ENCODE assay signal across 18 cellular contexts in the genomic region with DNA sequence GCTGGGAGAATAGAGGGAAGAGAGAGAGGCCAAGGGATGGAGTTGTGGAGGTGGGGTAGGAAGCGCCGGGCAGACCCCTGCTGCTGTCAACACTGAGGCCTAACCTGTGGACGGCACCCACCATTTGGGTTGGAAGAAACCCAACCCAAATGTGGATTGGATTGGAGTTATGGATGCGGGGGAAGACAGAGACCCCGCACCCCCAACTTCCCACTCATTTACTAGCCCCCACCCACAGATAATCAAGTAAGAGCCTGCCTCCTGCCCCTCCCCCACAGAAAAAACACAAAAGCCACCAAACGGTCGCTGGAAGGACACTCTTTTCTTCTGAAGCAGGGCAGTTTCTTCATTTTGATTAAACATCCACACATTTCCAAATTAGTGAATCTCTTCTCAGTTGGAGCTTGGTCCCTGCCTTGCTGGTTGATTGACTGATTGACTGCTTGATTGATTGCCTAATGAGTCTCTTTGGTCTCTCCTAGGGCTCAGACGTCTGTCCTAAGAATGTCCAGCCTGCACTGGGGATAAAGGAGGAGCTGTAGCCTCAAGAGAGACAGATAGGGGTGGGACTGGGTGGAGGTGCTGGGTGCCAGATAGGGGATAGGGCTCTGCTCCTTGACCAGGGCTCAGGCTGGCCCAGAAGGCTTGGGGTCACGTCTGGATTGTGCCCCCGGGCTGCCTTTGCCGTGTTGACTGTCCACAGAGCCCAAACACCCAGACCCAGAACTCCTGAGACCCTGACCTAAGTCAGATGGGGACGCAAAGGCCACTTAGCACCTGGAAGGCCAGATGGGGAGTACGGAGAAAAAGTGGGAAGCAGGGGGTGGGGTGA.
DNase-seq lines count a peak whose midpoint lies in the region; ATAC-seq and TF ChIP-seq lines count a peak whose summit lies in the region.
"Had no signal": no experiment of that assay in that cellular context is flagged by ENCODE, and none has a peak within 500 bp of the region (broad histone marks: within the 10 kb centered on the region; RNA-seq: fewer than 3 reads in every experiment).

No MANE protein-coding gene starts in this region.

- DNase-seq in activated naive CD8-positive, alpha-beta T cell treated with anti-CD3 and anti-CD28 coated beads for 36 hours: no peak
- DNase-seq in WERI-Rb-1 (peak; percentile 77), mesendoderm (no peak), suprapubic skin (ENCODE audit: low spot score in 2 of 2) (no peak), spleen (no peak)
- DNase-seq in stimulated activated CD8-positive, alpha-beta memory T cell treated with anti-CD3 and anti-CD28 coated beads, Interleukin-4, amount 100 ng/mL, for 48 hours: no peak
- DNase-seq: activated CD4-positive, alpha-beta T cell treated with anti-CD3 and anti-CD28 coated beads, Interleukin-2, amount 10 ng/mL, durations not matched to agents 7 days and 5 days; activated effector memory CD4-positive, alpha-beta T cell treated with anti-CD3 and anti-CD28 coated beads, Interleukin-2, amount 50 U/mL, for 16 hours; DMS79; NCI-H1436 treated with DMSO at 0.1 percent for 48 hours; NCI-H524 treated with DMSO at 0.1 percent for 48 hours; nucleus accumbens; stimulated activated naive CD4-positive, alpha-beta T cell had no signal

- H3K4me2 ChIP-seq in mesendoderm (ENCODE audit: low read length): peak overlapping the region; percentile 75

- H3K36me3 Mint-ChIP-seq in activated naive CD8-positive, alpha-beta T cell: no peaks in the 10 kb centered on the region
- H3K36me3 Mint-ChIP-seq in activated naive CD8-positive, alpha-beta T cell treated with anti-CD3 and anti-CD28 coated beads for 36 hours: no peaks in the 10 kb centered on the region

- no peak overlapping the region for H3K27ac Mint-ChIP-seq in activated naive CD8-positive, alpha-beta T cell
- H3K27ac Mint-ChIP-seq in activated naive CD8-positive, alpha-beta T cell treated with anti-CD3 and anti-CD28 coated beads for 36 hours: no peak overlapping the region
- H3K27ac Mint-ChIP-seq: activated CD4-positive, alpha-beta T cell treated with anti-CD3 and anti-CD28 coated beads, Interleukin-2, amount 10 ng/mL, durations not matched to agents 7 days and 5 days had no signal

- no peak for TF ChIP-seq CTCF in WERI-Rb-1 (IDR thresholded peaks at IDR 0.05; ENCODE audit: low read depth, low read length)
- no peak for TF ChIP-seq CTCF in suprapubic skin (IDR thresholded peaks at IDR 0.05)
- no peak for TF ChIP-seq CTCF in spleen (IDR thresholded peaks at IDR 0.05 in 8 of 11, conservative IDR thresholded peaks at IDR 0.05 in 3 of 11)

- peak overlapping the region; percentile 18 for H3K4me3 Mint-ChIP-seq in activated naive CD8-positive, alpha-beta T cell
- no peak overlapping the region for H3K4me3 Mint-ChIP-seq in activated naive CD8-positive, alpha-beta T cell treated with anti-CD3 and anti-CD28 coated beads for 36 hours
- H3K4me3 Mint-ChIP-seq: activated CD4-positive, alpha-beta T cell treated with anti-CD3 and anti-CD28 coated beads, Interleukin-2, amount 10 ng/mL, durations not matched to agents 7 days and 5 days had no signal

- H3K4ac ChIP-seq in mesendoderm (ENCODE audit: low read depth, low read length): peak overlapping the region; percentile 22

- H2BK15ac ChIP-seq in mesendoderm (replicated peaks; ENCODE audit: low read depth): no peak overlapping the region

- peak overlapping the region; percentile 81 for H3K56ac ChIP-seq in mesendoderm (ENCODE audit: low read length)

- peak overlapping the region; percentile 77 for H3K27ac ChIP-seq in WERI-Rb-1
- H3K27ac ChIP-seq in mesendoderm (ENCODE audit: low read depth, low read length): no peak overlapping the region
- no peak overlapping the region for H3K27ac ChIP-seq in suprapubic skin
- no peak overlapping the region for H3K27ac ChIP-seq in spleen
- H3K27ac ChIP-seq: 22Rv1, adrenal gland, gastrocnemius medialis had no signal

- H2BK5ac ChIP-seq in mesendoderm (ENCODE audit: low read length): no peak overlapping the region

- no peaks in the 10 kb centered on the region for H3K79me2 ChIP-seq in mesendoderm (ENCODE audit: control insufficient read depth, insufficient read depth, low read length)

- H3K9me3 ChIP-seq in WERI-Rb-1 (ENCODE audit: severe bottlenecking): no peaks in the 10 kb centered on the region
- H3K9me3 ChIP-seq in suprapubic skin: no peaks in the 10 kb centered on the region
- no peaks in the 10 kb centered on the region for H3K9me3 ChIP-seq in spleen
- H3K9me3 ChIP-seq: adrenal gland, gastrocnemius medialis had no signal

- no peak overlapping the region for H2AK5ac ChIP-seq in mesendoderm (ENCODE audit: low read length)

- H3K18ac ChIP-seq in mesendoderm (ENCODE audit: low read length): peak overlapping the region; percentile 8

- H3K9me3 Mint-ChIP-seq in activated naive CD8-positive, alpha-beta T cell (ENCODE audit: low read depth): no peaks in the 10 kb centered on the region
- H3K9me3 Mint-ChIP-seq in activated naive CD8-positive, alpha-beta T cell treated with anti-CD3 and anti-CD28 coated beads for 36 hours: no peaks in the 10 kb centered on the region
- H3K9me3 Mint-ChIP-seq: activated CD4-positive, alpha-beta T cell treated with anti-CD3 and anti-CD28 coated beads, Interleukin-2, amount 10 ng/mL, durations not matched to agents 7 days and 5 days had no signal

- TF ChIP-seq EP300 in suprapubic skin (IDR thresholded peaks at IDR 0.05): no peak

- H2BK120ac ChIP-seq in mesendoderm (ENCODE audit: low read depth, low read length): no peak overlapping the region

- no peak for ATAC-seq in HG03025 (IDR thresholded peaks at IDR 0.05; ENCODE audit: low FRiP score, unreplicated experiment)

- TF ChIP-seq POLR2A in suprapubic skin (IDR thresholded peaks at IDR 0.05) (no peak), spleen (IDR thresholded peaks at IDR 0.05) (no peak)

- H3K4me1 ChIP-seq in mesendoderm (ENCODE audit: control insufficient read depth, low read depth, low read length) (peaks cover 17% of the 10 kb centered on the region), suprapubic skin (peaks cover 15% of the 10 kb centered on the region), spleen (peaks cover 0 to 20% (median 12%) of the 10 kb centered on the region in 6 donors)
- H3K4me1 ChIP-seq: gastrocnemius medialis had no signal

- H3K23ac ChIP-seq in mesendoderm (ENCODE audit: low read length): no peak overlapping the region

- no peak overlapping the region for H4K5ac ChIP-seq in mesendoderm (ENCODE audit: low read length)

- H3K4me1 Mint-ChIP-seq in activated naive CD8-positive, alpha-beta T cell (ENCODE audit: low read depth): peaks cover 6% of the 10 kb centered on the region
- H3K4me1 Mint-ChIP-seq in activated naive CD8-positive, alpha-beta T cell treated with anti-CD3 and anti-CD28 coated beads for 36 hours: peaks cover 6% of the 10 kb centered on the region

- peak overlapping the region; percentile 61 for H3K9ac ChIP-seq in mesendoderm (ENCODE audit: low read length)

- WGBS in mesendoderm (ENCODE audit: extremely low coverage, insufficient coverage, low lambda C conversion rate): no CpG with 5 or more reads among the region's 13 CpGs
- 80% methylated on average over 13 of the region's 13 CpGs for WGBS in suprapubic skin
- 63 to 70% (median 64%) methylated on average over 13 of the region's 13 CpGs for WGBS in spleen, 5 donors

- H3K27me3 ChIP-seq in WERI-Rb-1 (ENCODE audit: insufficient read depth, low read depth, severe bottlenecking) (no peaks in the 10 kb centered on the region), mesendoderm (ENCODE audit: insufficient read depth, low read length, poor library complexity) (peaks cover 2% of the 10 kb centered on the region), suprapubic skin (peaks cover 45% of the 10 kb centered on the region), spleen (replicated peaks in 1 of 7) (peaks cover 0 to 67% (median 41%) of the 10 kb centered on the region in 7 donors)

- H3K4me3 ChIP-seq in WERI-Rb-1 (ENCODE audit: low read depth, low read length): peak overlapping the region; percentile 52
- no peak overlapping the region for H3K4me3 ChIP-seq in mesendoderm (ENCODE audit: low read length)
- peak overlapping the region; percentile 37 for H3K4me3 ChIP-seq in suprapubic skin
- peak overlapping the region in 1 of 8 donors; percentile 3 for H3K4me3 ChIP-seq in spleen

- H3K27me3 Mint-ChIP-seq in activated naive CD8-positive, alpha-beta T cell: peaks cover 33% of the 10 kb centered on the region
- peaks cover 74% of the 10 kb centered on the region for H3K27me3 Mint-ChIP-seq in activated naive CD8-positive, alpha-beta T cell treated with anti-CD3 and anti-CD28 coated beads for 36 hours

- intact Hi-C loops in spleen (cut with DNase I; ENCODE audit: low total_unique reads): no loop called here

- H3K79me1 ChIP-seq in mesendoderm (ENCODE audit: low read length): no peaks in the 10 kb centered on the region

- H3K36me3 ChIP-seq in WERI-Rb-1 (no peaks in the 10 kb centered on the region), mesendoderm (ENCODE audit: control insufficient read depth, insufficient read depth, low read length) (no peaks in the 10 kb centered on the region), suprapubic skin (no peaks in the 10 kb centered on the region), spleen (no peaks in the 10 kb centered on the region)
- H3K36me3 ChIP-seq: adrenal gland, gastrocnemius medialis had no signal

- no peak overlapping the region for H4K8ac ChIP-seq in mesendoderm (ENCODE audit: low read depth, low read length)
